Comparison of ENCODE assay signal across 8 cellular contexts in the genomic region with DNA sequence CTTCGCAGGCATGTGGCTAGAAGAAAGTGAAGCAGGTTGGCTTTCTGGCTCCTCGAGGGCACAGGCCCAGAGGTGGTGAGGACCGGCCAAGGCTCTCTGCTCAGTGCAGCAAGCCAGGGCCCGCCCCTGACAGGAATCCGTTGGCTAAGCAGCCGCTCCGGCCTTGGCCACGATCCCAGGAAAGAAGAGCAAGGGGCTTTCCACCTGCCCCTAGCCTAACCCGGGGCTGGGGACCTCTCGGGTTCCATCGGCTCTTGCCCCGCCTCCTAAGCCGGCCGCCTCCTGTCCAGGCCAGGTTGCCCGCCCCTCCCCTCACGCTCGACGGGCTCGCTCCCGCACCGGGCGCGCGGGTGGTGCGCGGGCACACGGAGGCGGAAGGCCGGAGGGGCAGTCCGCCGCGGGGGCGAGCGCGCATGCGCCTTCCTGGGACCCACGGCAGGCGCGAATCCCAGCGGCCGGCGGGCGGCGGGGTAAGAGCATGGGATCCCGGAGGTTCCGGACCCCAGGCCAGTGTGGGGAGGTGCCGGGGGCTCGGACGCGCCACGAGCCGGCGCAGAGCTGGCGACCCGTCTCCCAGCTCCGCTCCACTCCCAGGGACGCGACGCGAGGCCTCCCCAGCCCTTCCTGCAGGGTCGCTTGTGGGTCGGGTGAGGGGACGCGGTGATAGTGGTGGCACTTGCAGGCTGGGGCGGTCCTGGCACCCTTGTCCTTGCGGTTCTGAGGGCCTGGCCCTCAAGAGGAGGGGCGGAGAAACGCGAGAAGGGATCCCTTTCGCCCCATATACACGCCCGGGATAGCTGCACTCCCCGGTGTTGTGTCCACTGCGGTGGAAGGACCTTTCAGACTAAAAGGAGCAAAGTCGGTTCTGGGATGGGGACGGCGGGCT. TPM values are rescaled to one million over a fixed set of nuclear protein-coding genes. Genes with fewer than 3 reads are reported as not detected.
DNase-seq lines count a peak whose midpoint lies in the region; ATAC-seq and TF ChIP-seq lines count a peak whose summit lies in the region.

A gene (plus strand): TSS at position 410 of the 886 bp plus-strand sequence. CDS start 3,351 bp downstream, outside the sequence.

- H3K27me3 ChIP-seq in DND-41 (ENCODE audit: insufficient read depth, low read length, poor library complexity) (no peaks in the 10 kb centered on the region), Panc1 (ENCODE audit: control insufficient read depth, insufficient read depth, low read length) (no peaks in the 10 kb centered on the region), esophagus squamous epithelium (no peaks in the 10 kb centered on the region)

- H3K27ac ChIP-seq in DND-41 (ENCODE audit: low read length) = peak within 1 kb of the TSS; percentile 85
- H3K27ac ChIP-seq in KOPT-K1 (ENCODE audit: low read depth, low read length, poor library complexity, severe bottlenecking) = peak within 1 kb of the TSS; percentile 83
- peak within 1 kb of the TSS; percentile 88 for H3K27ac ChIP-seq in Panc1 (ENCODE audit: low read length)
- peak within 1 kb of the TSS; percentile 82 to 94 (median 90) for H3K27ac ChIP-seq in esophagus squamous epithelium

- peaks cover 26% of the 10 kb centered on the region for H3K4me1 ChIP-seq in DND-41 (ENCODE audit: insufficient read depth, low read length)
- H3K4me1 ChIP-seq in Panc1 (ENCODE audit: control insufficient read depth, insufficient read depth, low read length) = peaks cover 3% of the 10 kb centered on the region; the same call in 1 of the 2 replicates
- peaks cover 6 to 31% (median 18%) of the 10 kb centered on the region in 3 donors for H3K4me1 ChIP-seq in esophagus squamous epithelium

- no TSS peak for BruUV-seq in Panc1 (replicated peaks; lab: Mats Ljungman, UMichigan)

- intact Hi-C loops in Panc1 (cut with micrococcal nuclease; ENCODE audit: unreplicated experiment) = no loop called here
- intact Hi-C loops in esophagus squamous epithelium (cut with DNase I) = no loop called here

- H3K27ac Mint-ChIP-seq in activated T-cell treated with anti-CD3 and anti-CD28 coated beads, Interleukin-2, amount 50 U/mL, for 72 hours = peak within 1 kb of the TSS; percentile 78

- H3K4me2 ChIP-seq in DND-41 (ENCODE audit: insufficient read depth, low read length) = peak within 1 kb of the TSS; percentile 92

- H3K9ac ChIP-seq in DND-41 (ENCODE audit: low read depth, low read length) = peak within 1 kb of the TSS; percentile 95

- H3K4me1 Mint-ChIP-seq in activated T-cell treated with anti-CD3 and anti-CD28 coated beads, Interleukin-2, amount 50 U/mL, for 72 hours (ENCODE audit: low read depth) = peaks cover 22% of the 10 kb centered on the region

- CTCF ChIA-PET in Panc1 (lab: Charles Lee) = interaction anchor here (1.0 kb wide), 1 partner anchor 170 kb away, joined by 4 read pairs; no protein-coding TSS in a partner anchor

- H3K9me3 ChIP-seq in DND-41 (ENCODE audit: insufficient read depth, low read length, severe bottlenecking) = no peaks in the 10 kb centered on the region
- no peaks in the 10 kb centered on the region for H3K9me3 ChIP-seq in KOPT-K1 (ENCODE audit: insufficient read depth, low read length, poor library complexity, severe bottlenecking)
- no peaks in the 10 kb centered on the region for H3K9me3 ChIP-seq in Panc1 (ENCODE audit: control insufficient read depth, insufficient read depth, low read depth, low read length)
- no peaks in the 10 kb centered on the region for H3K9me3 ChIP-seq in esophagus squamous epithelium

- H3K36me3 Mint-ChIP-seq in activated T-cell treated with anti-CD3 and anti-CD28 coated beads, Interleukin-2, amount 50 U/mL, for 72 hours (ENCODE audit: insufficient read depth in 2 of 2) = peaks cover 5 to 10% of the 10 kb centered on the region in 2 donors

- in situ Hi-C loops in Panc1 (cut with HindIII; ENCODE audit: low pct_unique_long_range_greater_than_20kb, low sequenced_read_pairs) = no loop called here

- peak in 2 of 4 donors; percentile 55 to 83 for TF ChIP-seq POLR2A in esophagus squamous epithelium (IDR thresholded peaks at IDR 0.05)

- peak; percentile 86 for ATAC-seq in DND-41 (ENCODE audit: insufficient read depth, low read depth)
- ATAC-seq in GM21825 (IDR thresholded peaks at IDR 0.05; ENCODE audit: unreplicated experiment) = peak; percentile 95
- peak; percentile 96 for ATAC-seq in Panc1
- ATAC-seq in activated T-cell treated with anti-CD3 and anti-CD28 coated beads, Interleukin-2, amount 50 U/mL, for 72 hours (replicated peaks in 1 of 2) = peak; percentile 96

- peaks cover 30% of the 10 kb centered on the region for H3K79me2 ChIP-seq in DND-41 (ENCODE audit: insufficient read depth, low read length)

- H3K4me3 ChIP-seq in DND-41 (ENCODE audit: low read depth in 1 of 2, low read length in 2 of 2) = peak within 1 kb of the TSS; percentile 51 to 80
- peak within 1 kb of the TSS; percentile 67 to 89 for H3K4me3 ChIP-seq in Panc1 (ENCODE audit: low read depth in 2 of 2, low read length in 2 of 2)
- H3K4me3 ChIP-seq in esophagus squamous epithelium = peak within 1 kb of the TSS; percentile 74 to 98 (median 94)

- peak within 1 kb of the TSS; percentile 96 for H3K4me3 Mint-ChIP-seq in activated T-cell treated with anti-CD3 and anti-CD28 coated beads, Interleukin-2, amount 50 U/mL, for 72 hours

- DNase-seq in DND-41 = peak; percentile 91
- peak; percentile 67 for DNase-seq in Panc1 (ENCODE audit: low read depth, low spot score)
- DNase-seq in activated T-cell treated with anti-CD3 and anti-CD28 coated beads, Interleukin-2, amount 50 U/mL, for 72 hours = peak; percentile 95 to 98
- peak; percentile 54 for DNase-seq in esophagus squamous epithelium (lab: John Stamatoyannopoulos, UW)
- DNase-seq in myocyte (ENCODE audit: low read depth) = peak; percentile 96
- DNase-seq in stimulated activated CD8-positive, alpha-beta memory T cell treated with anti-CD3 and anti-CD28 coated beads, Interleukin-7, amount 100 ng/mL, for 4 hours (ENCODE audit: low read depth in 2 of 2) = peak; percentile 73 to 89

- whole genome bisulfite sequencing in esophagus squamous epithelium, 2 donors = 1 to 2% methylated on average over 7 to 17 of the region's 77 CpGs

- H3K27me3 Mint-ChIP-seq in activated T-cell treated with anti-CD3 and anti-CD28 coated beads, Interleukin-2, amount 50 U/mL, for 72 hours (ENCODE audit: low read depth) = no peaks in the 10 kb centered on the region

- H3K36me3 ChIP-seq in DND-41 (ENCODE audit: insufficient read depth, low read length) = peaks cover 18% of the 10 kb centered on the region
- H3K36me3 ChIP-seq in KOPT-K1 (ENCODE audit: insufficient read depth, low read length) = peaks cover 21% of the 10 kb centered on the region
- peaks cover 12% of the 10 kb centered on the region for H3K36me3 ChIP-seq in Panc1 (ENCODE audit: control insufficient read depth, insufficient read depth, low read length)
- H3K36me3 ChIP-seq in esophagus squamous epithelium = peaks cover 0 to 17% (median 0%) of the 10 kb centered on the region in 3 donors

- TF ChIP-seq CTCF in DND-41 (IDR thresholded peaks at IDR 0.05; ENCODE audit: borderline replicate concordance, extremely low read depth, low read length, poor library complexity, severe bottlenecking) (no peak), Panc1 (IDR thresholded peaks at IDR 0.05) (no peak), esophagus squamous epithelium (IDR thresholded peaks at IDR 0.05) (peak in 2 of 6 experiments; percentile 25 to 36)

- no peaks in the 10 kb centered on the region for H3K9me3 Mint-ChIP-seq in activated T-cell treated with anti-CD3 and anti-CD28 coated beads, Interleukin-2, amount 50 U/mL, for 72 hours

- POLR2A ChIA-PET in Panc1 (lab: Charles Lee) = no interaction called here

- peak within 1 kb of the TSS; percentile 99 for H2AFZ ChIP-seq in DND-41 (ENCODE audit: low read depth, low read length)

- no peaks in the 10 kb centered on the region for H4K20me1 ChIP-seq in DND-41 (ENCODE audit: insufficient read depth, low read length)

RNA-seq across cellular contexts. Expression of the gene that starts here (rescaled TPM):
- 22.6 TPM for total RNA-seq in Panc1 (2021; ENCODE audit: unreplicated experiment)
- polyA plus RNA-seq in Panc1 (2012; ENCODE audit: insufficient read length) = 7.4 TPM
- total RNA-seq in activated T-cell treated with anti-CD3 and anti-CD28 coated beads, Interleukin-2, amount 50 U/mL, for 72 hours = 10 to 100 TPM; 16.7 to 24.7 TPM
- 10 to 100 TPM in 3 of 4 donors, 1 to 10 TPM in 1; 6.8 to 16.5 (median 13.0) TPM for total RNA-seq in esophagus squamous epithelium
- total RNA-seq in myocyte = 7.5 and 7.6 TPM in 2 replicates
- polyA plus RNA-seq in myocyte (2012) = 3.8 TPM

Comparison
In these comparisons a context has a peak if more than half of its experiments do, and no peak if none do; other contexts are left out.
1. Peak in every context shown above with its lines: DNase-seq, ATAC-seq, H3K4me3 ChIP-seq and H3K27ac ChIP-seq.